ENCODE assay signal across 23 cellular contexts in the genomic region with DNA sequence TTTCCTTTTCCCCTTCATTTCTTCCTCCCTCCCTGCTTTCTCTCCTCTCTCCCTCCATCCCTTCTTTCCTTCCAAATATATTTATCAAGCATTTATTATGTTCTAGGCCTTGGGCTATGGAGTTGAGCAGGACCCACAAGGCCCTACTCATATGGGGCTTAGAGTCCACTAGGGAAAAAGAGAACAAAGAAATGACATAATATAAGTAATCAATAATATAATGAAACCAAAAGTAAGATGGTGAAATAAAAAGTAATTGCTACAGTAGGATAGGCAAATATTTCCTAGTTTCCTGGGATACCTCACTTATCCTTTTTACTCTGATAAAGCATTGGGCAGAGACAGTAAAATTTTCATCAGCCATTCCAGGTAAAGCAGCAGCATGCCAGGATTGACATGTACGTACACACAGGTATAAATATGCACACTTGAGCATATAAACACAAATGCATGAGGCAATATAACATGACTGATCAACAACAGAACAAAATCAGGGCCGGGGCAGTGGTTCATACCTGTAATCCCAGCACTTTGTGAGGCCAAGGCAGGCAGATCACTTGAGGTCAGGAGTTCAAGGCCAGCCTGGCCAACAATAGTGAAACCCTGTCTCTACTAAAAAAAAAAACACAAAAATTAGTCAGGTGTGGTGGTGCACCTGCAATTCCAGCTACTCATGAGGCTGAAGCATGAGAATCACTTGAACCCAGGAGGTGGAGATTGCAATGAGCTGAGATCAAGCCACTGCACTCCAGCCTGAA. TPM values are rescaled to one million over a fixed set of nuclear protein-coding genes. Genes with fewer than 3 reads are reported as not detected.
DNase-seq lines count a peak whose midpoint lies in the region; ATAC-seq and TF ChIP-seq lines count a peak whose summit lies in the region.
"Had no signal": no experiment of that assay in that cellular context is flagged by ENCODE, and none has a peak within 500 bp of the region (broad histone marks: within the 10 kb centered on the region; RNA-seq: fewer than 3 reads in every experiment).

No MANE protein-coding gene starts in this region.

- H3K27ac Mint-ChIP-seq in activated T-helper 1 cell treated with anti-CD3 and anti-CD28 coated beads, Interleukin-12 subunit alpha, Interleukin-12 subunit beta, Interleukin-2, Interleukin-4 antibody, amounts not matched to agents 30 ng/mL and 10 ng/mL and 1 ng/mL, durations not matched to agents 14 hours and 24 hours and 36 hours, result no peak overlapping the region
- H3K27ac Mint-ChIP-seq: B cell; CD4-positive, alpha-beta T cell had no signal

- ATAC-seq in GM19395 (IDR thresholded peaks at IDR 0.05; ENCODE audit: unreplicated experiment), result peak; percentile 65
- no peak for ATAC-seq in thoracic aorta (ENCODE audit: insufficient number of reproducible peaks, low FRiP score, low read depth)
- ATAC-seq: A549, HepG2, K562 had no signal

- no peaks in the 10 kb centered on the region for H3K4me1 Mint-ChIP-seq in activated T-helper 1 cell treated with anti-CD3 and anti-CD28 coated beads, Interleukin-12 subunit alpha, Interleukin-12 subunit beta, Interleukin-2, Interleukin-4 antibody, amounts not matched to agents 30 ng/mL and 10 ng/mL and 1 ng/mL, durations not matched to agents 14 hours and 24 hours and 36 hours (ENCODE audit: low read depth)
- H3K4me1 Mint-ChIP-seq: B cell had no signal

- DNase-seq in thoracic aorta (ENCODE audit: low spot score) (no peak), NCI-H2107 treated with DMSO at 0.1 percent for 48 hours (lab: John Stamatoyannopoulos, UW; ENCODE audit: unreplicated experiment) (no peak), hippocampal formation (lab: John Stamatoyannopoulos, UW) (no peak)
- no peak for DNase-seq in activated T-helper 1 cell treated with anti-CD3 and anti-CD28 coated beads, Interleukin-12 subunit alpha, Interleukin-12 subunit beta, Interleukin-2, Interleukin-4 antibody, amounts not matched to agents 30 ng/mL and 10 ng/mL and 1 ng/mL, durations not matched to agents 14 hours and 24 hours and 36 hours (ENCODE audit: low spot score)
- DNase-seq: Caco-2; CD4-positive, alpha-beta T cell; DMS 273 treated with DMSO at 0.1 percent for 48 hours; DMS79 treated with DMSO at 0.1 percent for 48 hours; NCI-H1092; NCI-H1436 treated with DMSO at 0.1 percent for 48 hours; NCI-H1930; NCI-H2227 treated with DMSO at 0.1 percent for 48 hours; NCI-H510A; PC-9; RPMI8226; SHP77 had no signal

- H3K27me3 Mint-ChIP-seq in activated T-helper 1 cell treated with anti-CD3 and anti-CD28 coated beads, Interleukin-12 subunit alpha, Interleukin-12 subunit beta, Interleukin-2, Interleukin-4 antibody, amounts not matched to agents 30 ng/mL and 10 ng/mL and 1 ng/mL, durations not matched to agents 14 hours and 24 hours and 36 hours (ENCODE audit: insufficient read depth), result no peaks in the 10 kb centered on the region

- H3K36me3 ChIP-seq in thoracic aorta, result no peaks in the 10 kb centered on the region

- peaks cover 12 to 51% of the 10 kb centered on the region in 2 donors for H3K4me1 ChIP-seq in thoracic aorta (ENCODE audit: control insufficient read depth in 1 of 2, low read depth in 2 of 2)
- H3K4me1 ChIP-seq: A549 had no signal

- no peak overlapping the region for H3K4me3 Mint-ChIP-seq in activated T-helper 1 cell treated with anti-CD3 and anti-CD28 coated beads, Interleukin-12 subunit alpha, Interleukin-12 subunit beta, Interleukin-2, Interleukin-4 antibody, amounts not matched to agents 30 ng/mL and 10 ng/mL and 1 ng/mL, durations not matched to agents 14 hours and 24 hours and 36 hours
- H3K4me3 Mint-ChIP-seq: B cell; CD4-positive, alpha-beta T cell had no signal

- no peak overlapping the region for H3K4me3 ChIP-seq in thoracic aorta
- H3K4me3 ChIP-seq: A549, K562, PC-9 had no signal

- intact Hi-C loops in activated T-helper 1 cell treated with anti-CD3 and anti-CD28 coated beads, Interleukin-12 subunit alpha, Interleukin-12 subunit beta, Interleukin-2, Interleukin-4 antibody, amounts not matched to agents 30 ng/mL and 10 ng/mL and 1 ng/mL, durations not matched to agents 14 hours and 24 hours and 36 hours (cut with micrococcal nuclease), result no loop called here

- no peaks in the 10 kb centered on the region for H3K9me3 ChIP-seq in thoracic aorta
- H3K9me3 ChIP-seq: A549, Caco-2 had no signal

- H3K9me3 Mint-ChIP-seq in activated T-helper 1 cell treated with anti-CD3 and anti-CD28 coated beads, Interleukin-12 subunit alpha, Interleukin-12 subunit beta, Interleukin-2, Interleukin-4 antibody, amounts not matched to agents 30 ng/mL and 10 ng/mL and 1 ng/mL, durations not matched to agents 14 hours and 24 hours and 36 hours, result no peaks in the 10 kb centered on the region
- H3K9me3 Mint-ChIP-seq: CD4-positive, alpha-beta T cell had no signal

- no peak for TF ChIP-seq CTCF in C4-2B (conservative IDR thresholded peaks at IDR 0.05)
- TF ChIP-seq CTCF in VCaP (conservative IDR thresholded peaks at IDR 0.05), result no peak
- TF ChIP-seq CTCF in thoracic aorta (IDR thresholded peaks at IDR 0.05), result no peak

- no peaks in the 10 kb centered on the region for H3K36me3 Mint-ChIP-seq in activated T-helper 1 cell treated with anti-CD3 and anti-CD28 coated beads, Interleukin-12 subunit alpha, Interleukin-12 subunit beta, Interleukin-2, Interleukin-4 antibody, amounts not matched to agents 30 ng/mL and 10 ng/mL and 1 ng/mL, durations not matched to agents 14 hours and 24 hours and 36 hours (ENCODE audit: low read depth)

- H3K27ac ChIP-seq in C4-2B (peak overlapping the region; percentile 16; the same call in 1 of the 2 replicates), VCaP (peak overlapping the region; percentile 84), thoracic aorta (peak overlapping the region; percentile 30 to 70)
- H3K27ac ChIP-seq: A549, PC-9 had no signal

- H3K27me3 ChIP-seq in thoracic aorta (replicated peaks; ENCODE audit: insufficient read depth), result no peaks in the 10 kb centered on the region

RNA-seq across cellular contexts. Expression of a gene that starts 35.5 kb away (rescaled TPM):
- 10 to 100 TPM; 75.0 to 93.5 TPM for total RNA-seq in thoracic aorta
- 0.36 and 0.96 TPM in 2 replicates for total RNA-seq in activated T-helper 1 cell treated with anti-CD3 and anti-CD28 coated beads, Interleukin-12 subunit alpha, Interleukin-12 subunit beta, Interleukin-2, Interleukin-4 antibody, amounts not matched to agents 30 ng/mL and 10 ng/mL and 1 ng/mL, durations not matched to agents 14 hours and 24 hours and 36 hours
- total RNA-seq: CD4-positive, alpha-beta T cell had no signal

Comparison
In these comparisons a context has a peak if more than half of its experiments do, and no peak if none do; other contexts are left out.
1. H3K27ac ChIP-seq: peak in every context shown above with its lines; median percentile 84 in VCaP; 50 in thoracic aorta; 16 in C4-2B.
2. RNA of a gene that starts 35.5 kb away (total RNA-seq): 75.0 to 93.5 TPM in thoracic aorta; 0.36 to 0.96 TPM in activated T-helper 1 cell treated with anti-CD3 and anti-CD28 coated beads, Interleukin-12 subunit alpha, Interleukin-12 subunit beta, Interleukin-2, Interleukin-4 antibody, amounts not matched to agents 30 ng/mL and 10 ng/mL and 1 ng/mL, durations not matched to agents 14 hours and 24 hours and 36 hours; every median in the first group is over 10 times any median in the second.